Comparison of ENCODE assay signal across 1 cellular context in the genomic region with DNA sequence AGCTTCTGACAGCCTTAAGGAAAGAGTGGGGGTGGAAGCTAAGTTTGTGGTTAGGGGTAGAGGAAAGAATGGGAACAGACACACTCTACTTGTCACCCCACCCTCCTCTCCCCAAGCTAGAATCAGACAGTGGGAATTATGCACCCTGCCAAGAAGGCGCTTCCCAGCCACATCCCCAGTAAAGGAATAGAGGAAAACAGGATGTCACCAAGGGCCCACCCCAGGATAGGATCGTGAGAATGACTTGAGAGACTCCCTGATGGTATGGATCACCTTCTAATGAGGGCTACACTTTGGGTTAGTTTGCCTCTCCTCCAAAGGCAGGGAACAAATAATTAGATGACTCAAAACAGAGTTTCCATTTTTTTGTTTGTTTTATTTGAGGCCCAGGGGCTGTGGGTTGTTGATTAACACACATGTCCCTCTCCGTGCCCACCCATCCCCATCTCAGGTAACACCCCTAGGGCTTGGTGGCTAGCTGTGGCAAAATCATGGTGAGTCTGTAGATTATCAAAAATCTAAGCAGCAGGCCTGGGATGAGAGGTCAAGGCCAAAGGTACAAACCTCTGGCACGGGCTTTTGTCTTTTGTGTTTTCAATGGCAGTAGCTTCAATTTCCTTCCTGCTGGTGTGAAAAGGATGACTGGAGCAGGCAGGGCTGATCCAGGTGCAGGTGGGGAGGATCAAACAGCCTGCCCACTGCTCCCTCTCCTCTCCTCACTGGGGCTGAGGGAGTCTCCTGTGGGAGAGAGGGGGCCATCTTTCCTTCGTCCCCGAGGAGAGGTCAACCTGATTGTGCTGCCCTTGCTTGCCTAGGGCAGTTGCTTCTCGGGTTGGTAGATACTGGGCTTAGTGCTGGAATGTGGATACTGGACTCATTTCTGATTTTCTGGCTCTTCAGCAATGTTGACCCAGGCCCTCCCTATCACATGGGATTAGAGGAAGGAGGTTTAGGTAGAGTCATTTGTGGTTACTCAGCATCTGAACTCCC.
TF ChIP-seq lines count a peak whose summit lies in the region.

No MANE protein-coding gene starts in this region.

TF ChIP-seq in HepG2, 621 proteins besides CTCF, POLR2A, EP300 and RAD21 (continued from another document and continues in another):
- TF ChIP-seq ZSCAN31 (CRISPR knock-in tag; IDR thresholded peaks at IDR 0.05; ENCODE audit: low read depth) (no peak), ZNF333 (CRISPR knock-in tag; IDR thresholded peaks at IDR 0.05; ENCODE audit: borderline replicate concordance) (no peak), ZNF563 (CRISPR knock-in tag; IDR thresholded peaks at IDR 0.05) (peak; percentile 57; the same call in 1 of the 2 replicates), RFX5 (IDR thresholded peaks at IDR 0.05; ENCODE audit: low read depth, low read length) (no peak), MAFF (IDR thresholded peaks at IDR 0.05; ENCODE audit: low read depth, low read length) (peak; percentile 42; the same call in 1 of the 2 replicates), MED1 (CRISPR knock-in tag; IDR thresholded peaks at IDR 0.05) (peak; percentile 99), PRDM15 (CRISPR knock-in tag; IDR thresholded peaks at IDR 0.05) (peak; percentile 72), GABPB1 (CRISPR knock-in tag; IDR thresholded peaks at IDR 0.05) (peak; percentile 47; the same call in 1 of the 2 replicates), NR1H2 (CRISPR knock-in tag; IDR thresholded peaks at IDR 0.05; ENCODE audit: borderline replicate concordance, low read depth) (peak; percentile 67; the same call in 1 of the 2 replicates), ZNF598 (CRISPR knock-in tag; IDR thresholded peaks at IDR 0.05; ENCODE audit: borderline replicate concordance) (peak; percentile 86; the same call in 1 of the 2 replicates), DZIP1 (CRISPR knock-in tag; IDR thresholded peaks at IDR 0.05) (peak; percentile 69; the same call in 1 of the 2 replicates), BCLAF1 (IDR thresholded peaks at IDR 0.05) (no peak), ZNF430 (CRISPR knock-in tag; IDR thresholded peaks at IDR 0.05) (peak; percentile 95), FOXK2 (IDR thresholded peaks at IDR 0.05) (peak; percentile 33; the same call in 1 of the 2 replicates), DPF2 (CRISPR knock-in tag; IDR thresholded peaks at IDR 0.05; ENCODE audit: borderline replicate concordance, low read depth) (peak; percentile 70), BCL6 (CRISPR knock-in tag; IDR thresholded peaks at IDR 0.05) (peak; percentile 68), ZNF331 (CRISPR knock-in tag; IDR thresholded peaks at IDR 0.05) (peak; percentile 71), ZKSCAN8 (CRISPR knock-in tag; IDR thresholded peaks at IDR 0.05; ENCODE audit: borderline replicate concordance) (peak; percentile 85), GATAD2A (CRISPR knock-in tag; IDR thresholded peaks at IDR 0.05) (peak; percentile 99), SSRP1 (CRISPR knock-in tag; IDR thresholded peaks at IDR 0.05) (peak; percentile 84; the same call in 1 of the 2 replicates), TOPORS (CRISPR knock-in tag; IDR thresholded peaks at IDR 0.05) (0 out of 2 replicates have a peak, but pooled peaks have one; percentile 50), ZNF234 (CRISPR knock-in tag; conservative IDR thresholded peaks at IDR 0.05) (no peak), STAT5B (CRISPR knock-in tag; IDR thresholded peaks at IDR 0.05) (0 out of 2 replicates have a peak, but pooled peaks have one; percentile 50), ZNF496 (CRISPR knock-in tag; IDR thresholded peaks at IDR 0.05; ENCODE audit: insufficient replicate concordance) (no peak), RFXANK (CRISPR knock-in tag; IDR thresholded peaks at IDR 0.05) (0 out of 2 replicates have a peak, but pooled peaks have one; percentile 78), JARID2 (CRISPR knock-in tag; IDR thresholded peaks at IDR 0.05; ENCODE audit: insufficient replicate concordance) (peak; percentile 74), MED13 (CRISPR knock-in tag; IDR thresholded peaks at IDR 0.05) (peak; percentile 91)
- TF ChIP-seq, protein P1, sequence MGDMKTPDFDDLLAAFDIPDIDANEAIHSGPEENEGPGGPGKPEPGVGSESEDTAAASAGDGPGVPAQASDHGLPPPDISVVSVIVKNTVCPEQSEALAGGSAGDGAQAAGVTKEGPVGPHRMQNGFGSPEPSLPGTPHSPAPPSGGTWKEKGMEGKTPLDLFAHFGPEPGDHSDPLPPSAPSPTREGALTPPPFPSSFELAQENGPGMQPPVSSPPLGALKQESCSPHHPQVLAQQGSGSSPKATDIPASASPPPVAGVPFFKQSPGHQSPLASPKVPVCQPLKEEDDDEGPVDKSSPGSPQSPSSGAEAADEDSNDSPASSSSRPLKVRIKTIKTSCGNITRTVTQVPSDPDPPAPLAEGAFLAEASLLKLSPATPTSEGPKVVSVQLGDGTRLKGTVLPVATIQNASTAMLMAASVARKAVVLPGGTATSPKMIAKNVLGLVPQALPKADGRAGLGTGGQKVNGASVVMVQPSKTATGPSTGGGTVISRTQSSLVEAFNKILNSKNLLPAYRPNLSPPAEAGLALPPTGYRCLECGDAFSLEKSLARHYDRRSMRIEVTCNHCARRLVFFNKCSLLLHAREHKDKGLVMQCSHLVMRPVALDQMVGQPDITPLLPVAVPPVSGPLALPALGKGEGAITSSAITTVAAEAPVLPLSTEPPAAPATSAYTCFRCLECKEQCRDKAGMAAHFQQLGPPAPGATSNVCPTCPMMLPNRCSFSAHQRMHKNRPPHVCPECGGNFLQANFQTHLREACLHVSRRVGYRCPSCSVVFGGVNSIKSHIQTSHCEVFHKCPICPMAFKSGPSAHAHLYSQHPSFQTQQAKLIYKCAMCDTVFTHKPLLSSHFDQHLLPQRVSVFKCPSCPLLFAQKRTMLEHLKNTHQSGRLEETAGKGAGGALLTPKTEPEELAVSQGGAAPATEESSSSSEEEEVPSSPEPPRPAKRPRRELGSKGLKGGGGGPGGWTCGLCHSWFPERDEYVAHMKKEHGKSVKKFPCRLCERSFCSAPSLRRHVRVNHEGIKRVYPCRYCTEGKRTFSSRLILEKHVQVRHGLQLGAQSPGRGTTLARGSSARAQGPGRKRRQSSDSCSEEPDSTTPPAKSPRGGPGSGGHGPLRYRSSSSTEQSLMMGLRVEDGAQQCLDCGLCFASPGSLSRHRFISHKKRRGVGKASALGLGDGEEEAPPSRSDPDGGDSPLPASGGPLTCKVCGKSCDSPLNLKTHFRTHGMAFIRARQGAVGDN (CRISPR knock-in tag; IDR thresholded peaks at IDR 0.05): peak; percentile 98
- TF ChIP-seq, protein P2, sequence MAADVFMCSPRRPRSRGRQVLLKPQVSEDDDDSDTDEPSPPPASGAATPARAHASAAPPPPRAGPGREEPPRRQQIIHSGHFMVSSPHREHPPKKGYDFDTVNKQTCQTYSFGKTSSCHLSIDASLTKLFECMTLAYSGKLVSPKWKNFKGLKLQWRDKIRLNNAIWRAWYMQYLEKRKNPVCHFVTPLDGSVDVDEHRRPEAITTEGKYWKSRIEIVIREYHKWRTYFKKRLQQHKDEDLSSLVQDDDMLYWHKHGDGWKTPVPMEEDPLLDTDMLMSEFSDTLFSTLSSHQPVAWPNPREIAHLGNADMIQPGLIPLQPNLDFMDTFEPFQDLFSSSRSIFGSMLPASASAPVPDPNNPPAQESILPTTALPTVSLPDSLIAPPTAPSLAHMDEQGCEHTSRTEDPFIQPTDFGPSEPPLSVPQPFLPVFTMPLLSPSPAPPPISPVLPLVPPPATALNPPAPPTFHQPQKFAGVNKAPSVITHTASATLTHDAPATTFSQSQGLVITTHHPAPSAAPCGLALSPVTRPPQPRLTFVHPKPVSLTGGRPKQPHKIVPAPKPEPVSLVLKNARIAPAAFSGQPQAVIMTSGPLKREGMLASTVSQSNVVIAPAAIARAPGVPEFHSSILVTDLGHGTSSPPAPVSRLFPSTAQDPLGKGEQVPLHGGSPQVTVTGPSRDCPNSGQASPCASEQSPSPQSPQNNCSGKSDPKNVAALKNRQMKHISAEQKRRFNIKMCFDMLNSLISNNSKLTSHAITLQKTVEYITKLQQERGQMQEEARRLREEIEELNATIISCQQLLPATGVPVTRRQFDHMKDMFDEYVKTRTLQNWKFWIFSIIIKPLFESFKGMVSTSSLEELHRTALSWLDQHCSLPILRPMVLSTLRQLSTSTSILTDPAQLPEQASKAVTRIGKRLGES (CRISPR knock-in tag; IDR thresholded peaks at IDR 0.05; ENCODE audit: borderline replicate concordance): no peak
- TF ChIP-seq, protein P3, sequence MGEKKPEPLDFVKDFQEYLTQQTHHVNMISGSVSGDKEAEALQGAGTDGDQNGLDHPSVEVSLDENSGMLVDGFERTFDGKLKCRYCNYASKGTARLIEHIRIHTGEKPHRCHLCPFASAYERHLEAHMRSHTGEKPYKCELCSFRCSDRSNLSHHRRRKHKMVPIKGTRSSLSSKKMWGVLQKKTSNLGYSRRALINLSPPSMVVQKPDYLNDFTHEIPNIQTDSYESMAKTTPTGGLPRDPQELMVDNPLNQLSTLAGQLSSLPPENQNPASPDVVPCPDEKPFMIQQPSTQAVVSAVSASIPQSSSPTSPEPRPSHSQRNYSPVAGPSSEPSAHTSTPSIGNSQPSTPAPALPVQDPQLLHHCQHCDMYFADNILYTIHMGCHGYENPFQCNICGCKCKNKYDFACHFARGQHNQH (CRISPR knock-in tag; IDR thresholded peaks at IDR 0.05): peak; percentile 87
- TF ChIP-seq, protein P4, sequence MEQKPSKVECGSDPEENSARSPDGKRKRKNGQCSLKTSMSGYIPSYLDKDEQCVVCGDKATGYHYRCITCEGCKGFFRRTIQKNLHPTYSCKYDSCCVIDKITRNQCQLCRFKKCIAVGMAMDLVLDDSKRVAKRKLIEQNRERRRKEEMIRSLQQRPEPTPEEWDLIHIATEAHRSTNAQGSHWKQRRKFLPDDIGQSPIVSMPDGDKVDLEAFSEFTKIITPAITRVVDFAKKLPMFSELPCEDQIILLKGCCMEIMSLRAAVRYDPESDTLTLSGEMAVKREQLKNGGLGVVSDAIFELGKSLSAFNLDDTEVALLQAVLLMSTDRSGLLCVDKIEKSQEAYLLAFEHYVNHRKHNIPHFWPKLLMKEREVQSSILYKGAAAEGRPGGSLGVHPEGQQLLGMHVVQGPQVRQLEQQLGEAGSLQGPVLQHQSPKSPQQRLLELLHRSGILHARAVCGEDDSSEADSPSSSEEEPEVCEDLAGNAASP (CRISPR knock-in tag; IDR thresholded peaks at IDR 0.05; ENCODE audit: borderline replicate concordance): no peak; the same call in none of the 2 replicates
